26 cellular contexts compared by ENCODE assay signal in the genomic region with DNA sequence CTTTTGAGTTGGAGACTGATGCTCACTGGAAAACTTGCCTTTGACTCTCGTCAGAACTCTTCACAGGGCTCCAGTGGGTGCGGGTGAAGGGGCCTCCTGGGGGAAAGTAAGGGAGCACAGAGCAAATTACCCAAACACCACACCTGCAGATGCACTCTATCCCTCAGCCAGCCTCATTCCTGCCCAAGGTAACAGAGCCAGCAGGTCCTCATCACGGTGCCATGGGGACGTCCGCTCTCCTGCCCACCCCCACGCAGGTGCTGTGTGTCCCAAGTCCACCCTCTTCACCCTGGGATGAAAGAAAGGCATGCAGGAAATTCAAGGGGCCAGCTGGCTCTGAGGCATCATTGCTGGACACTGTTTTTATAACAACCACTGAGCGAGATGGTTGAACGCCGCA.
"Had no signal": no experiment of that assay in that cellular context is flagged by ENCODE, and none has a peak within 500 bp of the region (broad histone marks: within the 10 kb centered on the region; RNA-seq: fewer than 3 reads in every experiment).

No MANE protein-coding gene starts in this region.

- H3K4me3 Mint-ChIP-seq: naive thymus-derived CD4-positive, alpha-beta T cell; natural killer cell; neural progenitor cell; stimulated activated effector memory CD8-positive, alpha-beta T cell treated with anti-CD3 and anti-CD28 coated beads, Interleukin-12 subunit alpha, Interleukin-12 subunit beta, amount 100 ng/mL, for 72 hours; stimulated activated naive B cell treated with anti-CD40 and anti-IgM and Interleukin-4, amounts not matched to agents 10 μg/mL and 1 μg/mL and 100 μg/mL, for 72 hours; stimulated activated naive CD8-positive, alpha-beta T cell treated with anti-CD3 and anti-CD28 coated beads, Interleukin-15, Interleukin-2, amounts not matched to agents 100 ng/mL and 50 ng/mL, for 24 hours; type B pancreatic cell had no signal

- H3K27me3 Mint-ChIP-seq: stimulated activated naive B cell treated with anti-CD40 and anti-IgM and Interleukin-4, amounts not matched to agents 10 μg/mL and 1 μg/mL and 100 μg/mL, for 72 hours; stimulated activated naive CD8-positive, alpha-beta T cell treated with anti-CD3 and anti-CD28 coated beads, Interleukin-15, Interleukin-2, amounts not matched to agents 100 ng/mL and 50 ng/mL, for 24 hours had no signal

- H3K9ac ChIP-seq: neural progenitor cell had no signal

- H3K4me1 ChIP-seq: neural progenitor cell, pancreas, prostate gland, right lobe of liver, stomach, transverse colon, upper lobe of right lung, uterus had no signal

- H3K27ac ChIP-seq: neural progenitor cell, pancreas, prostate gland, right lobe of liver, sigmoid colon, stomach, thoracic aorta, tibial artery, transverse colon, upper lobe of right lung, uterus had no signal

- H3K36me3 ChIP-seq: neural progenitor cell, pancreas, prostate gland, right lobe of liver, sigmoid colon, stomach, thoracic aorta, tibial artery, transverse colon, upper lobe of right lung, uterus had no signal

- H3K4me1 Mint-ChIP-seq: naive thymus-derived CD4-positive, alpha-beta T cell; natural killer cell; stimulated activated effector memory CD8-positive, alpha-beta T cell treated with anti-CD3 and anti-CD28 coated beads, Interleukin-12 subunit alpha, Interleukin-12 subunit beta, amount 100 ng/mL, for 72 hours; stimulated activated naive B cell treated with anti-CD40 and anti-IgM and Interleukin-4, amounts not matched to agents 10 μg/mL and 1 μg/mL and 100 μg/mL, for 72 hours had no signal

- H3K9me3 ChIP-seq: pancreas, prostate gland, right lobe of liver, sigmoid colon, stomach, thoracic aorta, tibial artery, transverse colon, upper lobe of right lung, uterus had no signal

- H3K27me3 ChIP-seq: neural progenitor cell, pancreas, right lobe of liver, stomach, tibial artery, uterus had no signal

- H3K27ac Mint-ChIP-seq: naive thymus-derived CD4-positive, alpha-beta T cell; natural killer cell; neural progenitor cell; stimulated activated effector memory CD8-positive, alpha-beta T cell treated with anti-CD3 and anti-CD28 coated beads, Interleukin-12 subunit alpha, Interleukin-12 subunit beta, amount 100 ng/mL, for 72 hours; stimulated activated naive B cell treated with anti-CD40 and anti-IgM and Interleukin-4, amounts not matched to agents 10 μg/mL and 1 μg/mL and 100 μg/mL, for 72 hours; stimulated activated naive CD8-positive, alpha-beta T cell treated with anti-CD3 and anti-CD28 coated beads, Interleukin-15, Interleukin-2, amounts not matched to agents 100 ng/mL and 50 ng/mL, for 24 hours; type B pancreatic cell had no signal

- H3K9me3 Mint-ChIP-seq: naive thymus-derived CD4-positive, alpha-beta T cell; natural killer cell; stimulated activated effector memory CD8-positive, alpha-beta T cell treated with anti-CD3 and anti-CD28 coated beads, Interleukin-12 subunit alpha, Interleukin-12 subunit beta, amount 100 ng/mL, for 72 hours; stimulated activated naive CD8-positive, alpha-beta T cell treated with anti-CD3 and anti-CD28 coated beads, Interleukin-15, Interleukin-2, amounts not matched to agents 100 ng/mL and 50 ng/mL, for 24 hours; type B pancreatic cell had no signal

- H3K4me3 ChIP-seq: neural progenitor cell, pancreas, prostate gland, right lobe of liver, sigmoid colon, stomach, thoracic aorta, tibial artery, transverse colon, upper lobe of right lung, uterus had no signal

- DNase-seq: naive thymus-derived CD4-positive, alpha-beta T cell; natural killer cell; occipital lobe; pancreas; retina; right cardiac atrium; sigmoid colon; small intestine; stimulated activated CD4-positive, alpha-beta T cell treated with anti-CD3 and anti-CD28 coated beads, Interleukin-15, amount 100 ng/mL, for 24 hours; stimulated activated CD4-positive, alpha-beta T cell treated with anti-CD3 and anti-CD28 coated beads, Interleukin-2, amount 100 ng/mL, for 24 hours; stimulated activated CD4-positive, alpha-beta T cell treated with anti-CD3 and anti-CD28 coated beads, Interleukin-2, amount 100 ng/mL, for 48 hours; stimulated activated CD4-positive, alpha-beta T cell treated with anti-CD3 and anti-CD28 coated beads, Interleukin-4, amount 100 ng/mL, for 24 hours; stimulated activated naive B cell treated with anti-CD40 and anti-IgM and Interleukin-4, amounts not matched to agents 10 μg/mL and 1 μg/mL and 100 μg/mL, for 72 hours; stimulated activated naive CD4-positive, alpha-beta T cell treated with Interleukin-2 at 50 U/mL for 16 hours; stomach; tibial artery; transverse colon; upper lobe of right lung; uterus had no signal

- H3K36me3 Mint-ChIP-seq: naive thymus-derived CD4-positive, alpha-beta T cell; natural killer cell; stimulated activated effector memory CD8-positive, alpha-beta T cell treated with anti-CD3 and anti-CD28 coated beads, Interleukin-12 subunit alpha, Interleukin-12 subunit beta, amount 100 ng/mL, for 72 hours; stimulated activated naive B cell treated with anti-CD40 and anti-IgM and Interleukin-4, amounts not matched to agents 10 μg/mL and 1 μg/mL and 100 μg/mL, for 72 hours; type B pancreatic cell had no signal

- ATAC-seq: naive thymus-derived CD4-positive, alpha-beta T cell; natural killer cell; pancreas; right cardiac atrium; right lobe of liver; stimulated activated effector memory CD8-positive, alpha-beta T cell treated with anti-CD3 and anti-CD28 coated beads, Interleukin-12 subunit alpha, Interleukin-12 subunit beta, amount 100 ng/mL, for 72 hours; stimulated activated naive B cell treated with anti-CD40 and anti-IgM and Interleukin-4, amounts not matched to agents 10 μg/mL and 1 μg/mL and 100 μg/mL, for 72 hours; upper lobe of right lung had no signal
